In the genomic region with DNA sequence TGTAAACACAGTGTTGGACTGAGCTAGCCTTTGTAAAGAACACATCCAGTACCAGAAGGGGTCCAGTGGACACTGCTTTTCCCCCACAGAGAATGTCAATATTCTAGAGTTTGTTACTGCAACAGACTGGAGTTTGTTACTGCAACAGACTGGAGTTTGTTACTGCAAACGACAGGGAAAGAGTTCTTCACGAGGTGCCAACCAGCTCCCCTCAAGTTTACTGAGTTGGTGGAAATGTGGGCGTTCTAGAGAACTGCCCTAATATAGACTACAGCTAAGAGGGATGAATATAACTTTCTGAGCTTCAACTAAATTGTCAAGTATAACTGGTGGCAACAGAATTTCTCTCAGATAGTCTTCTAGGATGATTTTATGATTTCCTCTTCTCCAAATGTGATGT, we compare ENCODE assay signal across 31 cellular contexts.
"Had no signal": no experiment of that assay in that cellular context is flagged by ENCODE, and none has a peak within 500 bp of the region (broad histone marks: within the 10 kb centered on the region; RNA-seq: fewer than 3 reads in every experiment).

No MANE protein-coding gene starts in this region.

- H3K4me1 ChIP-seq: body of pancreas, breast epithelium had no signal

- DNase-seq: activated CD4-positive, alpha-beta T cell treated with anti-CD3 and anti-CD28 coated beads, Interleukin-2, amount 10 ng/mL, durations not matched to agents 24 days and 14 days; activated CD4-positive, alpha-beta T cell treated with anti-CD3 and anti-CD28 coated beads, Interleukin-2, amount 50 U/mL, for 4 hours; activated CD8-positive, alpha-beta T cell treated with anti-CD3 and anti-CD28 coated beads for 36 hours; activated effector memory CD4-positive, alpha-beta T cell treated with anti-CD3 and anti-CD28 coated beads, Interleukin-2, amount 50 U/mL, for 16 hours; activated naive CD4-positive, alpha-beta T cell; activated naive CD4-positive, alpha-beta T cell treated with anti-CD3 and anti-CD28 coated beads, Interleukin-2, amount 50 U/mL, for 16 hours; activated naive CD8-positive, alpha-beta T cell treated with anti-CD3 and anti-CD28 coated beads for 36 hours; activated T-cell treated with anti-CD3 and anti-CD28 coated beads, Interleukin-2, amount 50 U/mL, for 1 hour; activated T-cell treated with anti-CD3 and anti-CD28 coated beads, Interleukin-2, amount 50 U/mL, for 72 hours; amniotic stem cell; body of pancreas; central memory CD4-positive, alpha-beta T cell; NCI-H1092 treated with DMSO at 0.1 percent for 48 hours; NCI-H1417; NCI-H146; NCI-H187 treated with DMSO at 0.1 percent for 48 hours; NCI-H2081; NCI-H2171 treated with DMSO at 0.1 percent for 48 hours; NCI-H2227 treated with DMSO at 0.1 percent for 48 hours; NCI-H446; NCI-H510A treated with DMSO at 0.1 percent for 48 hours; NK-92 treated with Interleukin-12 subunit alpha and Interleukin-12 subunit beta, amount 100 ng/mL, for 24 hours; PC-3; SW 1271; T-helper 1 cell; T-helper 2 cell; T-helper 9 cell had no signal

- H3K9me3 ChIP-seq: body of pancreas, breast epithelium had no signal

- H3K4me3 ChIP-seq: body of pancreas, breast epithelium had no signal

- H3K27ac ChIP-seq: body of pancreas, breast epithelium, KMS-11, RWPE1, VCaP had no signal

- H3K27me3 ChIP-seq: body of pancreas, breast epithelium had no signal

- H3K36me3 ChIP-seq: breast epithelium had no signal
